In genomic region chr11:69496202-69496557, GRCh38 we compare ENCODE assay signal across 17 cellular contexts. TPM values are rescaled to one million over a fixed set of nuclear protein-coding genes. Genes with fewer than 3 reads are reported as not detected.
DNase-seq lines count a peak whose midpoint lies in the region; ATAC-seq and TF ChIP-seq lines count a peak whose summit lies in the region.
"Had no signal": no experiment of that assay in that cellular context is flagged by ENCODE, and none has a peak within 500 bp of the region (broad histone marks: within the 10 kb centered on the region; RNA-seq: fewer than 3 reads in every experiment).

No MANE protein-coding gene starts in this region.

- H3F3A ChIP-seq in PC-3 (ENCODE audit: low read length, unreplicated experiment): no peaks in the 10 kb centered on the region

- H3K9me3 Mint-ChIP-seq in HFFc6 (no peaks in the 10 kb centered on the region), endothelial cell (ENCODE audit: unreplicated experiment) (no peaks in the 10 kb centered on the region)
- H3K9me3 Mint-ChIP-seq: activated T-helper 17 cell treated with anti-CD3 and anti-CD28 coated beads, Interleukin-2, amount 50 U/mL, for 72 hours had no signal

- H3K79me2 ChIP-seq in PC-3 (ENCODE audit: low read length): no peaks in the 10 kb centered on the region

- H3K9me3 ChIP-seq in lower lobe of right lung (no peaks in the 10 kb centered on the region), skeletal muscle satellite cell (replicated peaks; ENCODE audit: low read length) (no peaks in the 10 kb centered on the region), PC-3 (ENCODE audit: low read length) (no peaks in the 10 kb centered on the region)

- H3K36me3 Mint-ChIP-seq in HFFc6 (ENCODE audit: low read depth) (no peaks in the 10 kb centered on the region), endothelial cell (ENCODE audit: low read depth, unreplicated experiment) (no peaks in the 10 kb centered on the region)

- ATAC-seq in lower lobe of right lung (no peak), HG02981 (IDR thresholded peaks at IDR 0.05; ENCODE audit: unreplicated experiment) (no peak), PC-3 (no peak)
- ATAC-seq: activated T-helper 17 cell treated with anti-CD3 and anti-CD28 coated beads, Interleukin-2, amount 50 U/mL, for 72 hours had no signal

- intact Hi-C loops in lower lobe of right lung (cut with DNase I) (no loop called here), PC-3 (cut with micrococcal nuclease) (no loop called here)

- H3K27me3 ChIP-seq in lower lobe of right lung (ENCODE audit: low read depth) (no peaks in the 10 kb centered on the region), skeletal muscle satellite cell (ENCODE audit: control insufficient read depth, insufficient read depth, low read length) (no peaks in the 10 kb centered on the region), PC-3 (ENCODE audit: low read length) (no peaks in the 10 kb centered on the region)

- peaks cover 25% of the 10 kb centered on the region for H3K4me1 ChIP-seq in lower lobe of right lung
- peaks cover 17% of the 10 kb centered on the region for H3K4me1 ChIP-seq in skeletal muscle satellite cell (ENCODE audit: control insufficient read depth, insufficient read depth, low read length)
- H3K4me1 ChIP-seq in PC-3 (ENCODE audit: insufficient read depth, low read length): peaks cover 14% of the 10 kb centered on the region

- H4K20me1 ChIP-seq in PC-3 (ENCODE audit: low read length): no peaks in the 10 kb centered on the region

- H3K4me1 Mint-ChIP-seq in HFFc6 (ENCODE audit: low read depth) (peaks cover 27% of the 10 kb centered on the region), endothelial cell (ENCODE audit: unreplicated experiment) (peaks cover 27% of the 10 kb centered on the region)
- H3K4me1 Mint-ChIP-seq: activated T-helper 17 cell treated with anti-CD3 and anti-CD28 coated beads, Interleukin-2, amount 50 U/mL, for 72 hours had no signal

- H3K4me3 Mint-ChIP-seq in HFFc6 (no peak overlapping the region), endothelial cell (ENCODE audit: unreplicated experiment) (no peak overlapping the region)
- H3K4me3 Mint-ChIP-seq: activated T-helper 17 cell treated with anti-CD3 and anti-CD28 coated beads, Interleukin-2, amount 50 U/mL, for 72 hours had no signal

- H3K4me2 ChIP-seq in skeletal muscle satellite cell (ENCODE audit: low read length) (no peak overlapping the region), PC-3 (ENCODE audit: low read length) (no peak overlapping the region; the same call in 1 of the 2 replicates)

- H3K27me3 Mint-ChIP-seq in HFFc6 (ENCODE audit: insufficient read depth): peaks cover 2% of the 10 kb centered on the region
- peaks cover 6% of the 10 kb centered on the region for H3K27me3 Mint-ChIP-seq in endothelial cell (ENCODE audit: unreplicated experiment)

- CTCF ChIA-PET in PC-3 (lab: Charles Lee): no interaction called here

- H2AFZ ChIP-seq in PC-3 (ENCODE audit: low read length): no peak overlapping the region

- H3K36me3 ChIP-seq in lower lobe of right lung (no peaks in the 10 kb centered on the region), skeletal muscle satellite cell (ENCODE audit: insufficient read depth, low read length) (no peaks in the 10 kb centered on the region), PC-3 (ENCODE audit: low read depth, low read length) (no peaks in the 10 kb centered on the region)

- DNase-seq in HFFc6 (no peak), endothelial cell (ENCODE audit: low spot score) (no peak), lower lobe of right lung (peak; percentile 43), COLO829 (ENCODE audit: low spot score) (no peak), NCI-H345 treated with DMSO at 0.1 percent for 48 hours (lab: John Stamatoyannopoulos, UW; ENCODE audit: unreplicated experiment) (no peak), PC-3 (no peak)
- DNase-seq: foreskin melanocyte, NCI-H187 treated with DMSO at 0.1 percent for 48 hours, NCI-H446 treated with DMSO at 0.1 percent for 48 hours, SIG-M5 had no signal

- H3K4me3 ChIP-seq in lower lobe of right lung: no peak overlapping the region
- no peak overlapping the region for H3K4me3 ChIP-seq in skeletal muscle satellite cell (ENCODE audit: low read length)
- H3K4me3 ChIP-seq in PC-3 (ENCODE audit: low read length): no peak overlapping the region

- TF ChIP-seq CTCF in HFFc6 (IDR thresholded peaks at IDR 0.05): no peak
- no peak for TF ChIP-seq CTCF in endothelial cell (IDR thresholded peaks at IDR 0.05; ENCODE audit: unreplicated experiment)
- no peak for TF ChIP-seq CTCF in lower lobe of right lung (IDR thresholded peaks at IDR 0.05)
- no peak for TF ChIP-seq CTCF in PC-3 (conservative IDR thresholded peaks at IDR 0.05; ENCODE audit: low read depth, low read length)

- H3K27ac Mint-ChIP-seq in HFFc6 (peak overlapping the region; percentile 74), endothelial cell (ENCODE audit: unreplicated experiment) (peak overlapping the region; percentile 78)
- H3K27ac Mint-ChIP-seq: activated T-helper 17 cell treated with anti-CD3 and anti-CD28 coated beads, Interleukin-2, amount 50 U/mL, for 72 hours had no signal

- no TSS peak for BruUV-seq in PC-3 (replicated peaks; lab: Mats Ljungman, UMichigan)

- POLR2A ChIA-PET in PC-3 (lab: Charles Lee; ENCODE audit: unreplicated experiment): no interaction called here

- H3K27ac ChIP-seq in lower lobe of right lung: peak overlapping the region; percentile 77
- no peak overlapping the region for H3K27ac ChIP-seq in PC-3 (ENCODE audit: low read length)

- peak overlapping the region; percentile 81 for H3K9ac ChIP-seq in skeletal muscle satellite cell (ENCODE audit: low read depth, low read length)
- H3K9ac ChIP-seq in PC-3 (ENCODE audit: low read length): no peak overlapping the region

- no peaks in the 10 kb centered on the region for H3K9me2 ChIP-seq in PC-3 (replicated peaks; ENCODE audit: low read length)

RNA-seq across cellular contexts. Expression of gene LINC01488, which starts 14.7 kb away (rescaled TPM):
- not detected for total RNA-seq in HFFc6 (2021; fragmentation: NEBNext Ultra II Directional; extraction: Animal tissue kit (Norgen Biotek cat#: 25700))
- total RNA-seq in endothelial cell (ENCODE audit: unreplicated experiment) (not detected), lower lobe of right lung (not detected), PC-3 (2014; rRNA removed) (not detected in 2 replicates)
- not detected in 2 replicates for total RNA-seq in skeletal muscle satellite cell (2012; rRNA removed)
- total RNA-seq: activated T-helper 17 cell treated with anti-CD3 and anti-CD28 coated beads, Interleukin-2, amount 50 U/mL, for 72 hours; cerebellum; myocyte; pulmonary artery endothelial cell; T-helper 2 cell treated with Interferon-gamma antibody and Interleukin-4, amounts not matched to agents 100 ng/mL and 5 ng/mL, for 36 hours had no signal
